ENCODE assay signal across 1 cellular context in genomic region chr18:74652392-74652988, GRCh38.
TF ChIP-seq lines count a peak whose summit lies in the region.

No MANE protein-coding gene starts in this region.

TF ChIP-seq in GM23338, 12 proteins besides CTCF, POLR2A, EP300 and RAD21 (continued from another document):
- TF ChIP-seq, protein P1, sequence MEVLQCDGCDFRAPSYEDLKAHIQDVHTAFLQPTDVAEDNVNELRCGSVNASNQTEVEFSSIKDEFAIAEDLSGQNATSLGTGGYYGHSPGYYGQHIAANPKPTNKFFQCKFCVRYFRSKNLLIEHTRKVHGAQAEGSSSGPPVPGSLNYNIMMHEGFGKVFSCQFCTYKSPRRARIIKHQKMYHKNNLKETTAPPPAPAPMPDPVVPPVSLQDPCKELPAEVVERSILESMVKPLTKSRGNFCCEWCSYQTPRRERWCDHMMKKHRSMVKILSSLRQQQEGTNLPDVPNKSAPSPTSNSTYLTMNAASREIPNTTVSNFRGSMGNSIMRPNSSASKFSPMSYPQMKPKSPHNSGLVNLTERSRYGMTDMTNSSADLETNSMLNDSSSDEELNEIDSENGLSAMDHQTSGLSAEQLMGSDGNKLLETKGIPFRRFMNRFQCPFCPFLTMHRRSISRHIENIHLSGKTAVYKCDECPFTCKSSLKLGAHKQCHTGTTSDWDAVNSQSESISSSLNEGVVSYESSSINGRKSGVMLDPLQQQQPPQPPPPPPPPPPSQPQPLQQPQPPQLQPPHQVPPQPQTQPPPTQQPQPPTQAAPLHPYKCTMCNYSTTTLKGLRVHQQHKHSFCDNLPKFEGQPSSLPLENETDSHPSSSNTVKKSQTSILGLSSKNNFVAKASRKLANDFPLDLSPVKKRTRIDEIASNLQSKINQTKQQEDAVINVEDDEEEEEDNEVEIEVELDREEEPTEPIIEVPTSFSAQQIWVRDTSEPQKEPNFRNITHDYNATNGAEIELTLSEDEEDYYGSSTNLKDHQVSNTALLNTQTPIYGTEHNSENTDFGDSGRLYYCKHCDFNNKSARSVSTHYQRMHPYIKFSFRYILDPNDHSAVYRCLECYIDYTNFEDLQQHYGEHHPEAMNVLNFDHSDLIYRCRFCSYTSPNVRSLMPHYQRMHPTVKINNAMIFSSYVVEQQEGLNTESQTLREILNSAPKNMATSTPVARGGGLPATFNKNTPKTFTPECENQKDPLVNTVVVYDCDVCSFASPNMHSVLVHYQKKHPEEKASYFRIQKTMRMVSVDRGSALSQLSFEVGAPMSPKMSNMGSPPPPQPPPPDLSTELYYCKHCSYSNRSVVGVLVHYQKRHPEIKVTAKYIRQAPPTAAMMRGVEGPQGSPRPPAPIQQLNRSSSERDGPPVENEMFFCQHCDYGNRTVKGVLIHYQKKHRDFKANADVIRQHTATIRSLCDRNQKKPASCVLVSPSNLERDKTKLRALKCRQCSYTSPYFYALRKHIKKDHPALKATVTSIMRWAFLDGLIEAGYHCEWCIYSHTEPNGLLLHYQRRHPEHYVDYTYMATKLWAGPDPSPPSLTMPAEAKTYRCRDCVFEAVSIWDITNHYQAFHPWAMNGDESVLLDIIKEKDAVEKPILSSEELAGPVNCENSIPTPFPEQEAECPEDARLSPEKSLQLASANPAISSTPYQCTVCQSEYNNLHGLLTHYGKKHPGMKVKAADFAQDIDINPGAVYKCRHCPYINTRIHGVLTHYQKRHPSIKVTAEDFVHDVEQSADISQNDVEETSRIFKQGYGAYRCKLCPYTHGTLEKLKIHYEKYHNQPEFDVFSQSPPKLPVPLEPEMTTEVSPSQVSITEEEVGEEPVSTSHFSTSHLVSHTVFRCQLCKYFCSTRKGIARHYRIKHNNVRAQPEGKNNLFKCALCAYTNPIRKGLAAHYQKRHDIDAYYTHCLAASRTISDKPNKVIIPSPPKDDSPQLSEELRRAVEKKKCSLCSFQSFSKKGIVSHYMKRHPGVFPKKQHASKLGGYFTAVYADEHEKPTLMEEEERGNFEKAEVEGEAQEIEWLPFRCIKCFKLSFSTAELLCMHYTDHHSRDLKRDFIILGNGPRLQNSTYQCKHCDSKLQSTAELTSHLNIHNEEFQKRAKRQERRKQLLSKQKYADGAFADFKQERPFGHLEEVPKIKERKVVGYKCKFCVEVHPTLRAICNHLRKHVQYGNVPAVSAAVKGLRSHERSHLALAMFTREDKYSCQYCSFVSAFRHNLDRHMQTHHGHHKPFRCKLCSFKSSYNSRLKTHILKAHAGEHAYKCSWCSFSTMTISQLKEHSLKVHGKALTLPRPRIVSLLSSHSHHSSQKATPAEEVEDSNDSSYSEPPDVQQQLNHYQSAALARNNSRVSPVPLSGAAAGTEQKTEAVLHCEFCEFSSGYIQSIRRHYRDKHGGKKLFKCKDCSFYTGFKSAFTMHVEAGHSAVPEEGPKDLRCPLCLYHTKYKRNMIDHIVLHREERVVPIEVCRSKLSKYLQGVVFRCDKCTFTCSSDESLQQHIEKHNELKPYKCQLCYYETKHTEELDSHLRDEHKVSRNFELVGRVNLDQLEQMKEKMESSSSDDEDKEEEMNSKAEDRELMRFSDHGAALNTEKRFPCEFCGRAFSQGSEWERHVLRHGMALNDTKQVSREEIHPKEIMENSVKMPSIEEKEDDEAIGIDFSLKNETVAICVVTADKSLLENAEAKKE (CRISPR knock-in tag; IDR thresholded peaks at IDR 0.05) = no peak
- TF ChIP-seq NANOG (IDR thresholded peaks at IDR 0.05; ENCODE audit: borderline replicate concordance) (no peak), EZH2 (IDR thresholded peaks at IDR 0.05; ENCODE audit: low read depth, unreplicated experiment) (no peak)
- TF ChIP-seq, protein P2, sequence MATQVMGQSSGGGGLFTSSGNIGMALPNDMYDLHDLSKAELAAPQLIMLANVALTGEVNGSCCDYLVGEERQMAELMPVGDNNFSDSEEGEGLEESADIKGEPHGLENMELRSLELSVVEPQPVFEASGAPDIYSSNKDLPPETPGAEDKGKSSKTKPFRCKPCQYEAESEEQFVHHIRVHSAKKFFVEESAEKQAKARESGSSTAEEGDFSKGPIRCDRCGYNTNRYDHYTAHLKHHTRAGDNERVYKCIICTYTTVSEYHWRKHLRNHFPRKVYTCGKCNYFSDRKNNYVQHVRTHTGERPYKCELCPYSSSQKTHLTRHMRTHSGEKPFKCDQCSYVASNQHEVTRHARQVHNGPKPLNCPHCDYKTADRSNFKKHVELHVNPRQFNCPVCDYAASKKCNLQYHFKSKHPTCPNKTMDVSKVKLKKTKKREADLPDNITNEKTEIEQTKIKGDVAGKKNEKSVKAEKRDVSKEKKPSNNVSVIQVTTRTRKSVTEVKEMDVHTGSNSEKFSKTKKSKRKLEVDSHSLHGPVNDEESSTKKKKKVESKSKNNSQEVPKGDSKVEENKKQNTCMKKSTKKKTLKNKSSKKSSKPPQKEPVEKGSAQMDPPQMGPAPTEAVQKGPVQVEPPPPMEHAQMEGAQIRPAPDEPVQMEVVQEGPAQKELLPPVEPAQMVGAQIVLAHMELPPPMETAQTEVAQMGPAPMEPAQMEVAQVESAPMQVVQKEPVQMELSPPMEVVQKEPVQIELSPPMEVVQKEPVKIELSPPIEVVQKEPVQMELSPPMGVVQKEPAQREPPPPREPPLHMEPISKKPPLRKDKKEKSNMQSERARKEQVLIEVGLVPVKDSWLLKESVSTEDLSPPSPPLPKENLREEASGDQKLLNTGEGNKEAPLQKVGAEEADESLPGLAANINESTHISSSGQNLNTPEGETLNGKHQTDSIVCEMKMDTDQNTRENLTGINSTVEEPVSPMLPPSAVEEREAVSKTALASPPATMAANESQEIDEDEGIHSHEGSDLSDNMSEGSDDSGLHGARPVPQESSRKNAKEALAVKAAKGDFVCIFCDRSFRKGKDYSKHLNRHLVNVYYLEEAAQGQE (IDR thresholded peaks at IDR 0.05; ENCODE audit: unreplicated experiment) = no peak
